ENCODE assay signal across 1 cellular context in genomic region chr12:56079729-56080555, GRCh38.
TF ChIP-seq lines count a peak whose summit lies in the region.

Gene ERBB3, plus strand, starts transcription at chr12:56080165. Its CDS starts 136 bp downstream, at chr12:56080301.

TF ChIP-seq in WTC11, 78 proteins besides CTCF, POLR2A, EP300 and RAD21 (continued from another document and continues in another):
- TF ChIP-seq ATF6 (CRISPR knock-in tag; IDR thresholded peaks at IDR 0.05), result no peak
- TF ChIP-seq PRDM15 (CRISPR knock-in tag; IDR thresholded peaks at IDR 0.05), result peak; percentile 73
- no peak for TF ChIP-seq ELF4 (CRISPR knock-in tag; IDR thresholded peaks at IDR 0.05; ENCODE audit: low read depth)
- TF ChIP-seq ARID4B (CRISPR knock-in tag; IDR thresholded peaks at IDR 0.05; ENCODE audit: borderline replicate concordance), result no peak
- 0 out of 2 replicates have a peak, but pooled peaks have one; percentile 17 for TF ChIP-seq E2F5 (CRISPR knock-in tag; IDR thresholded peaks at IDR 0.05)
- no peak for TF ChIP-seq NFYB (CRISPR knock-in tag; conservative IDR thresholded peaks at IDR 0.05; ENCODE audit: low read depth)
- no peak for TF ChIP-seq NR3C1 (CRISPR knock-in tag; conservative IDR thresholded peaks at IDR 0.05; ENCODE audit: low read depth)
- TF ChIP-seq RELA (CRISPR knock-in tag; IDR thresholded peaks at IDR 0.05; ENCODE audit: borderline replicate concordance), result no peak
- TF ChIP-seq SOX15 (CRISPR knock-in tag; IDR thresholded peaks at IDR 0.05), result no peak
- no peak for TF ChIP-seq ZNF138 (CRISPR knock-in tag; conservative IDR thresholded peaks at IDR 0.05)
- no peak for TF ChIP-seq NR1H2 (CRISPR knock-in tag; IDR thresholded peaks at IDR 0.05)
- no peak for TF ChIP-seq JUN (CRISPR knock-in tag; IDR thresholded peaks at IDR 0.05)
- TF ChIP-seq ZNF121 (CRISPR knock-in tag; IDR thresholded peaks at IDR 0.05), result no peak
- TF ChIP-seq USF2 (CRISPR knock-in tag; IDR thresholded peaks at IDR 0.05), result no peak
- TF ChIP-seq E2F4 (CRISPR knock-in tag; IDR thresholded peaks at IDR 0.05; ENCODE audit: borderline replicate concordance, low read depth), result no peak; the same call in 1 of the 2 replicates
- no peak for TF ChIP-seq PREB (CRISPR knock-in tag; IDR thresholded peaks at IDR 0.05; ENCODE audit: borderline replicate concordance)
- TF ChIP-seq ZNF281 (CRISPR knock-in tag; IDR thresholded peaks at IDR 0.05), result 0 out of 2 replicates have a peak, but pooled peaks have one; percentile 20
- TF ChIP-seq NR2C2 (CRISPR knock-in tag; IDR thresholded peaks at IDR 0.05), result no peak
- TF ChIP-seq NFATC4 (CRISPR knock-in tag; IDR thresholded peaks at IDR 0.05), result no peak
- TF ChIP-seq ETV6 (CRISPR knock-in tag; IDR thresholded peaks at IDR 0.05), result no peak
- no peak for TF ChIP-seq FOXJ3 (CRISPR knock-in tag; IDR thresholded peaks at IDR 0.05; ENCODE audit: borderline replicate concordance)
- TF ChIP-seq JAZF1 (CRISPR knock-in tag; IDR thresholded peaks at IDR 0.05), result no peak
- TF ChIP-seq FOXP1 (CRISPR knock-in tag; IDR thresholded peaks at IDR 0.05; ENCODE audit: borderline replicate concordance), result 0 out of 2 replicates have a peak, but pooled peaks have one; percentile 28
- TF ChIP-seq TEAD1 (CRISPR knock-in tag; IDR thresholded peaks at IDR 0.05), result peak; percentile 21; the same call in 1 of the 2 replicates
- no peak for TF ChIP-seq ZNF416 (CRISPR knock-in tag; IDR thresholded peaks at IDR 0.05)
- no peak for TF ChIP-seq E2F1 (CRISPR knock-in tag; IDR thresholded peaks at IDR 0.05)
- no peak for TF ChIP-seq ZNF532 (CRISPR knock-in tag; IDR thresholded peaks at IDR 0.05; ENCODE audit: borderline replicate concordance)
